1 cellular context compared by ENCODE assay signal in the genomic region with DNA sequence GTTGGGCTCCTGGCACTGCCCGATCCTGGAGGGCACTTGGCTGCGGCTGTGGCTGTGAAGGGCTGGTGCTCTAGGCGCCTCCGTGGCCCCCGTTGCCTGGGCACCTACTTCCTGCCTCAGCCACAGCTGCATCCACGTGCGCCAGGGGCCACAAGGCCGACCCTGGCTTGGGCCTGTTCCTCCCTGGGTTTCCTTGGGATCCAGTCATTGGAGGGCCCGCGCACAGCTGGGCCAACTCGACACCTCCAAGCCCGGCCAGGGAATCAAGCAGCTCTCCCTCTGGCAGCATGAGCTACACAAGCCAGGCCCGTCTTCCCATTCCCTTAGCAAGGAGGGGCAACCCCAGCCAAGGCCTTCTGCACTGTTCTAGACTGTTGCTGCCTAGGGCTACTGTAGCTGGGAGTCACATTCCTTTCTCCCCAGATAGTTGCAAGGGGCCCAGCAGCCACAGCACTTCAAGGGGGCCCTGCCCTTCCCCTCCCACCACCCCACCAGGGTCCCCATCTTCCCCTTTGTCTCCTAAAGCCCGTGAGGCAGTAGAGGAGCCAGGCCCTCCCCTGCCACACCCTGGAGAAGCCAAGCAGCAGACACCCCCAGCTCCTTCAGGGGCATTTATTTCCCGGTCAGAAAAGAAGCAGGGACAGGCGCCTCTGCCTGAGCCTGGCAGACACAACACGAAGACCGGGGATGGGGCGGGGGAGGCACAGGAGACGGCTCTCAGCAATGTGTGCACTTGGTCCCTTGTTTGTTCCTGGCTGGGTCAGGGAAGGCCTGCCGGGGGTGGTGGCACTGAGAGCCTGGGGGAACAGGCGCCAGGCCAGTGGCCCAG.
A peak's percentile ranks its signal among the peaks of the same experiment; 100 is the strongest.
TF ChIP-seq lines count a peak whose summit lies in the region.

No MANE protein-coding gene starts in this region.

TF ChIP-seq in K562, 482 proteins besides CTCF, POLR2A, EP300 and RAD21 (continued from another document and continues in another):
- TF ChIP-seq, protein P1, sequence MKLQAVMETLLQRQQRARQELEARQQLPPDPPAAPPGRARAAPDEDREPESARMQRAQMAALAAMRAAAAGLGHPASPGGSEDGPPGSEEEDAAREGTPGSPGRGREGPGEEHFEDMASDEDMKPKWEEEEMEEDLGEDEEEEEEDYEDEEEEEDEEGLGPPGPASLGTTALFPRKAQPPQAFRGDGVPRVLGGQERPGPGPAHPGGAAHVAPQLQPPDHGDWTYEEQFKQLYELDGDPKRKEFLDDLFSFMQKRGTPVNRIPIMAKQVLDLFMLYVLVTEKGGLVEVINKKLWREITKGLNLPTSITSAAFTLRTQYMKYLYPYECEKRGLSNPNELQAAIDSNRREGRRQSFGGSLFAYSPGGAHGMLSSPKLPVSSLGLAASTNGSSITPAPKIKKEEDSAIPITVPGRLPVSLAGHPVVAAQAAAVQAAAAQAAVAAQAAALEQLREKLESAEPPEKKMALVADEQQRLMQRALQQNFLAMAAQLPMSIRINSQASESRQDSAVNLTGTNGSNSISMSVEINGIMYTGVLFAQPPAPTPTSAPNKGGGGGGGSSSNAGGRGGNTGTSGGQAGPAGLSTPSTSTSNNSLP (IDR thresholded peaks at IDR 0.05; ENCODE audit: borderline replicate concordance, low read depth, low read length), result no peak
- TF ChIP-seq, protein P2, sequence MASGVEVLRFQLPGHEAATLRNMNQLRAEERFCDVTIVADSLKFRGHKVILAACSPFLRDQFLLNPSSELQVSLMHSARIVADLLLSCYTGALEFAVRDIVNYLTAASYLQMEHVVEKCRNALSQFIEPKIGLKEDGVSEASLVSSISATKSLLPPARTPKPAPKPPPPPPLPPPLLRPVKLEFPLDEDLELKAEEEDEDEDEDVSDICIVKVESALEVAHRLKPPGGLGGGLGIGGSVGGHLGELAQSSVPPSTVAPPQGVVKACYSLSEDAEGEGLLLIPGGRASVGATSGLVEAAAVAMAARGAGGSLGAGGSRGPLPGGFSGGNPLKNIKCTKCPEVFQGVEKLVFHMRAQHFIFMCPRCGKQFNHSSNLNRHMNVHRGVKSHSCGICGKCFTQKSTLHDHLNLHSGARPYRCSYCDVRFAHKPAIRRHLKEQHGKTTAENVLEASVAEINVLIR (CRISPR knock-in tag; IDR thresholded peaks at IDR 0.05), result 0 out of 2 replicates have a peak, but pooled peaks have one; percentile 6
- TF ChIP-seq NCOA1 (IDR thresholded peaks at IDR 0.05; ENCODE audit: low read depth) (no peak), ZBTB1 (CRISPR knock-in tag; IDR thresholded peaks at IDR 0.05; ENCODE audit: borderline replicate concordance, low read depth) (no peak), MTA2 (IDR thresholded peaks at IDR 0.05; ENCODE audit: low read depth) (no peak), NFRKB (IDR thresholded peaks at IDR 0.05; ENCODE audit: low read depth) (no peak), ZNF354B (CRISPR knock-in tag; IDR thresholded peaks at IDR 0.05) (no peak), ZC3H8 (IDR thresholded peaks at IDR 0.05) (no peak), ZNF785 (CRISPR knock-in tag; IDR thresholded peaks at IDR 0.05) (no peak), ZNF445 (CRISPR knock-in tag; IDR thresholded peaks at IDR 0.05; ENCODE audit: low read depth) (peak; percentile 22; the same call in 1 of the 2 replicates), ETV5 (CRISPR knock-in tag; IDR thresholded peaks at IDR 0.05; ENCODE audit: low read depth) (no peak), SRF (CRISPR knock-in tag; IDR thresholded peaks at IDR 0.05) (0 out of 4 replicates have a peak, but pooled peaks of 1 of the 2 experiments have one; percentile 4), NR2C1 (IDR thresholded peaks at IDR 0.05) (no peak), NR2C1 (tag; IDR thresholded peaks at IDR 0.05) (no peak), MAFK (IDR thresholded peaks at IDR 0.05; ENCODE audit: low read length) (no peak), ZNF146 (CRISPR knock-in tag; IDR thresholded peaks at IDR 0.05; ENCODE audit: unreplicated experiment) (no peak), PTRF (tag; IDR thresholded peaks at IDR 0.05) (no peak), STAT5B (CRISPR knock-in tag; IDR thresholded peaks at IDR 0.05) (no peak), BRD9 (IDR thresholded peaks at IDR 0.05; ENCODE audit: low read depth, partially characterized antibody) (no peak), KDM2B (CRISPR knock-in tag; IDR thresholded peaks at IDR 0.05) (no peak), ATF7 (IDR thresholded peaks at IDR 0.05) (no peak), ZNF561 (CRISPR knock-in tag; conservative IDR thresholded peaks at IDR 0.05) (0 out of 2 replicates have a peak, but pooled peaks have one; percentile 6), KAT7 (CRISPR knock-in tag; IDR thresholded peaks at IDR 0.05; ENCODE audit: borderline replicate concordance) (no peak), ZNF444 (CRISPR knock-in tag; IDR thresholded peaks at IDR 0.05) (no peak), SMARCC2 (IDR thresholded peaks at IDR 0.05; ENCODE audit: low read depth) (no peak), RFX5 (IDR thresholded peaks at IDR 0.05; ENCODE audit: low read depth, low read length) (no peak), ZNF830 (CRISPR knock-in tag; IDR thresholded peaks at IDR 0.05) (peak; percentile 97), HSF4 (CRISPR knock-in tag; IDR thresholded peaks at IDR 0.05; ENCODE audit: borderline replicate concordance) (no peak), HIVEP1 (CRISPR knock-in tag; IDR thresholded peaks at IDR 0.05) (no peak)
- TF ChIP-seq, protein P3, sequence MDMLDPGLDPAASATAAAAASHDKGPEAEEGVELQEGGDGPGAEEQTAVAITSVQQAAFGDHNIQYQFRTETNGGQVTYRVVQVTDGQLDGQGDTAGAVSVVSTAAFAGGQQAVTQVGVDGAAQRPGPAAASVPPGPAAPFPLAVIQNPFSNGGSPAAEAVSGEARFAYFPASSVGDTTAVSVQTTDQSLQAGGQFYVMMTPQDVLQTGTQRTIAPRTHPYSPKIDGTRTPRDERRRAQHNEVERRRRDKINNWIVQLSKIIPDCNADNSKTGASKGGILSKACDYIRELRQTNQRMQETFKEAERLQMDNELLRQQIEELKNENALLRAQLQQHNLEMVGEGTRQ (CRISPR knock-in tag; IDR thresholded peaks at IDR 0.05), result no peak
- TF ChIP-seq, protein P4, sequence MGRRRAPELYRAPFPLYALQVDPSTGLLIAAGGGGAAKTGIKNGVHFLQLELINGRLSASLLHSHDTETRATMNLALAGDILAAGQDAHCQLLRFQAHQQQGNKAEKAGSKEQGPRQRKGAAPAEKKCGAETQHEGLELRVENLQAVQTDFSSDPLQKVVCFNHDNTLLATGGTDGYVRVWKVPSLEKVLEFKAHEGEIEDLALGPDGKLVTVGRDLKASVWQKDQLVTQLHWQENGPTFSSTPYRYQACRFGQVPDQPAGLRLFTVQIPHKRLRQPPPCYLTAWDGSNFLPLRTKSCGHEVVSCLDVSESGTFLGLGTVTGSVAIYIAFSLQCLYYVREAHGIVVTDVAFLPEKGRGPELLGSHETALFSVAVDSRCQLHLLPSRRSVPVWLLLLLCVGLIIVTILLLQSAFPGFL (CRISPR knock-in tag; IDR thresholded peaks at IDR 0.05), result no peak
- TF ChIP-seq, protein P5, sequence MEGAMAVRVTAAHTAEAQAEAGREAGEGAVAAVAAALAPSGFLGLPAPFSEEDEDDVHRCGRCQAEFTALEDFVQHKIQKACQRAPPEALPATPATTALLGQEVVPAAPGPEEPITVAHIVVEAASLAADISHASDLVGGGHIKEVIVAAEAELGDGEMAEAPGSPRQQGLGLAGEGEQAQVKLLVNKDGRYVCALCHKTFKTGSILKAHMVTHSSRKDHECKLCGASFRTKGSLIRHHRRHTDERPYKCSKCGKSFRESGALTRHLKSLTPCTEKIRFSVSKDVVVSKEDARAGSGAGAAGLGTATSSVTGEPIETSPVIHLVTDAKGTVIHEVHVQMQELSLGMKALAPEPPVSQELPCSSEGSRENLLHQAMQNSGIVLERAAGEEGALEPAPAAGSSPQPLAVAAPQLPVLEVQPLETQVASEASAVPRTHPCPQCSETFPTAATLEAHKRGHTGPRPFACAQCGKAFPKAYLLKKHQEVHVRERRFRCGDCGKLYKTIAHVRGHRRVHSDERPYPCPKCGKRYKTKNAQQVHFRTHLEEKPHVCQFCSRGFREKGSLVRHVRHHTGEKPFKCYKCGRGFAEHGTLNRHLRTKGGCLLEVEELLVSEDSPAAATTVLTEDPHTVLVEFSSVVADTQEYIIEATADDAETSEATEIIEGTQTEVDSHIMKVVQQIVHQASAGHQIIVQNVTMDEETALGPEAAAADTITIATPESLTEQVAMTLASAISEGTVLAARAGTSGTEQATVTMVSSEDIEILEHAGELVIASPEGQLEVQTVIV (CRISPR knock-in tag; IDR thresholded peaks at IDR 0.05; ENCODE audit: borderline replicate concordance), result peak; percentile 75
- TF ChIP-seq, protein P6, sequence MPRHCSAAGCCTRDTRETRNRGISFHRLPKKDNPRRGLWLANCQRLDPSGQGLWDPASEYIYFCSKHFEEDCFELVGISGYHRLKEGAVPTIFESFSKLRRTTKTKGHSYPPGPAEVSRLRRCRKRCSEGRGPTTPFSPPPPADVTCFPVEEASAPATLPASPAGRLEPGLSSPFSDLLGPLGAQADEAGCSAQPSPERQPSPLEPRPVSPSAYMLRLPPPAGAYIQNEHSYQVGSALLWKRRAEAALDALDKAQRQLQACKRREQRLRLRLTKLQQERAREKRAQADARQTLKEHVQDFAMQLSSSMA (CRISPR knock-in tag; IDR thresholded peaks at IDR 0.05), result peak; percentile 84
- TF ChIP-seq, protein P7, sequence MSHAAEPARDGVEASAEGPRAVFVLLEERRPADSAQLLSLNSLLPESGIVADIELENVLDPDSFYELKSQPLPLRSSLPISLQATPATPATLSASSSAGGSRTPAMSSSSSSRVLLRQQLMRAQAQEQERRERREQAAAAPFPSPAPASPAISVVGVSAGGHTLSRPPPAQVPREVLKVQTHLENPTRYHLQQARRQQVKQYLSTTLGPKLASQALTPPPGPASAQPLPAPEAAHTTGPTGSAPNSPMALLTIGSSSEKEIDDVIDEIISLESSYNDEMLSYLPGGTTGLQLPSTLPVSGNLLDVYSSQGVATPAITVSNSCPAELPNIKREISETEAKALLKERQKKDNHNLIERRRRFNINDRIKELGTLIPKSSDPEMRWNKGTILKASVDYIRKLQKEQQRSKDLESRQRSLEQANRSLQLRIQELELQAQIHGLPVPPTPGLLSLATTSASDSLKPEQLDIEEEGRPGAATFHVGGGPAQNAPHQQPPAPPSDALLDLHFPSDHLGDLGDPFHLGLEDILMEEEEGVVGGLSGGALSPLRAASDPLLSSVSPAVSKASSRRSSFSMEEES (CRISPR knock-in tag; IDR thresholded peaks at IDR 0.05), result no peak
- TF ChIP-seq, protein P8, sequence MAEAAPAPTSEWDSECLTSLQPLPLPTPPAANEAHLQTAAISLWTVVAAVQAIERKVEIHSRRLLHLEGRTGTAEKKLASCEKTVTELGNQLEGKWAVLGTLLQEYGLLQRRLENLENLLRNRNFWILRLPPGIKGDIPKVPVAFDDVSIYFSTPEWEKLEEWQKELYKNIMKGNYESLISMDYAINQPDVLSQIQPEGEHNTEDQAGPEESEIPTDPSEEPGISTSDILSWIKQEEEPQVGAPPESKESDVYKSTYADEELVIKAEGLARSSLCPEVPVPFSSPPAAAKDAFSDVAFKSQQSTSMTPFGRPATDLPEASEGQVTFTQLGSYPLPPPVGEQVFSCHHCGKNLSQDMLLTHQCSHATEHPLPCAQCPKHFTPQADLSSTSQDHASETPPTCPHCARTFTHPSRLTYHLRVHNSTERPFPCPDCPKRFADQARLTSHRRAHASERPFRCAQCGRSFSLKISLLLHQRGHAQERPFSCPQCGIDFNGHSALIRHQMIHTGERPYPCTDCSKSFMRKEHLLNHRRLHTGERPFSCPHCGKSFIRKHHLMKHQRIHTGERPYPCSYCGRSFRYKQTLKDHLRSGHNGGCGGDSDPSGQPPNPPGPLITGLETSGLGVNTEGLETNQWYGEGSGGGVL (CRISPR knock-in tag; IDR thresholded peaks at IDR 0.05), result no peak
- TF ChIP-seq, protein P9, sequence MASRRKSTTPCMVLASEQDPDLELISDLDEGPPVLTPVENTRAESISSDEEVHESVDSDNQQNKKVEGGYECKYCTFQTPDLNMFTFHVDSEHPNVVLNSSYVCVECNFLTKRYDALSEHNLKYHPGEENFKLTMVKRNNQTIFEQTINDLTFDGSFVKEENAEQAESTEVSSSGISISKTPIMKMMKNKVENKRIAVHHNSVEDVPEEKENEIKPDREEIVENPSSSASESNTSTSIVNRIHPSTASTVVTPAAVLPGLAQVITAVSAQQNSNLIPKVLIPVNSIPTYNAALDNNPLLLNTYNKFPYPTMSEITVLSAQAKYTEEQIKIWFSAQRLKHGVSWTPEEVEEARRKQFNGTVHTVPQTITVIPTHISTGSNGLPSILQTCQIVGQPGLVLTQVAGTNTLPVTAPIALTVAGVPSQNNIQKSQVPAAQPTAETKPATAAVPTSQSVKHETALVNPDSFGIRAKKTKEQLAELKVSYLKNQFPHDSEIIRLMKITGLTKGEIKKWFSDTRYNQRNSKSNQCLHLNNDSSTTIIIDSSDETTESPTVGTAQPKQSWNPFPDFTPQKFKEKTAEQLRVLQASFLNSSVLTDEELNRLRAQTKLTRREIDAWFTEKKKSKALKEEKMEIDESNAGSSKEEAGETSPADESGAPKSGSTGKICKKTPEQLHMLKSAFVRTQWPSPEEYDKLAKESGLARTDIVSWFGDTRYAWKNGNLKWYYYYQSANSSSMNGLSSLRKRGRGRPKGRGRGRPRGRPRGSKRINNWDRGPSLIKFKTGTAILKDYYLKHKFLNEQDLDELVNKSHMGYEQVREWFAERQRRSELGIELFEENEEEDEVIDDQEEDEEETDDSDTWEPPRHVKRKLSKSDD (conservative IDR thresholded peaks at IDR 0.05; ENCODE audit: low read length), result no peak
- TF ChIP-seq, protein P10, sequence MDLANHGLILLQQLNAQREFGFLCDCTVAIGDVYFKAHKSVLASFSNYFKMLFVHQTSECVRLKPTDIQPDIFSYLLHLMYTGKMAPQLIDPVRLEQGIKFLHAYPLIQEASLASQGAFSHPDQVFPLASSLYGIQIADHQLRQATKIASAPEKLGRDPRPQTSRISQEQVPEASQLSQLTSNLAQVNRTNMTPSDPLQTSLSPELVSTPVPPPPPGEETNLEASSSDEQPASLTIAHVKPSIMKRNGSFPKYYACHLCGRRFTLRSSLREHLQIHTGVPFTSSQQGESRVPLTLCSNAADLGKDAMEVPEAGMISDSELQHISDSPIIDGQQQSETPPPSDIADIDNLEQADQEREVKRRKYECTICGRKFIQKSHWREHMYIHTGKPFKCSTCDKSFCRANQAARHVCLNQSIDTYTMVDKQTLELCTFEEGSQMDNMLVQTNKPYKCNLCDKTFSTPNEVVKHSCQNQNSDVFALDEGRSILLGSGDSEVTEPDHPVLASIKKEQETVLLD (IDR thresholded peaks at IDR 0.05), result no peak
- TF ChIP-seq, protein P11, sequence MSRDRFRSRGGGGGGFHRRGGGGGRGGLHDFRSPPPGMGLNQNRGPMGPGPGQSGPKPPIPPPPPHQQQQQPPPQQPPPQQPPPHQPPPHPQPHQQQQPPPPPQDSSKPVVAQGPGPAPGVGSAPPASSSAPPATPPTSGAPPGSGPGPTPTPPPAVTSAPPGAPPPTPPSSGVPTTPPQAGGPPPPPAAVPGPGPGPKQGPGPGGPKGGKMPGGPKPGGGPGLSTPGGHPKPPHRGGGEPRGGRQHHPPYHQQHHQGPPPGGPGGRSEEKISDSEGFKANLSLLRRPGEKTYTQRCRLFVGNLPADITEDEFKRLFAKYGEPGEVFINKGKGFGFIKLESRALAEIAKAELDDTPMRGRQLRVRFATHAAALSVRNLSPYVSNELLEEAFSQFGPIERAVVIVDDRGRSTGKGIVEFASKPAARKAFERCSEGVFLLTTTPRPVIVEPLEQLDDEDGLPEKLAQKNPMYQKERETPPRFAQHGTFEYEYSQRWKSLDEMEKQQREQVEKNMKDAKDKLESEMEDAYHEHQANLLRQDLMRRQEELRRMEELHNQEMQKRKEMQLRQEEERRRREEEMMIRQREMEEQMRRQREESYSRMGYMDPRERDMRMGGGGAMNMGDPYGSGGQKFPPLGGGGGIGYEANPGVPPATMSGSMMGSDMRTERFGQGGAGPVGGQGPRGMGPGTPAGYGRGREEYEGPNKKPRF (IDR thresholded peaks at IDR 0.05; ENCODE audit: low read depth, low read length), result no peak
